In genomic region chr13:98549006-98549727, GRCh38 we compare ENCODE assay signal across 8 cellular contexts. TPM values are rescaled to one million over a fixed set of nuclear protein-coding genes. Genes with fewer than 3 reads are reported as not detected.
A peak's percentile ranks its signal among the peaks of the same experiment; 100 is the strongest.
DNase-seq lines count a peak whose midpoint lies in the region; ATAC-seq and TF ChIP-seq lines count a peak whose summit lies in the region.

No MANE protein-coding gene starts in this region.

- no peak for TF ChIP-seq POLR2A in transverse colon (IDR thresholded peaks at IDR 0.05)

- DNase-seq in AG08396 (ENCODE audit: low spot score) (peak; percentile 79), GM23248 (peak; percentile 94), T-helper 17 cell (no peak), hepatocyte (ENCODE audit: low spot score) (no peak), cerebellar nuclear complex (lab: John Stamatoyannopoulos, UW) (no peak), NCI-H146 treated with DMSO at 0.1 percent for 48 hours (lab: John Stamatoyannopoulos, UW; ENCODE audit: unreplicated experiment) (no peak), globus pallidus (ENCODE audit: low spot score) (no peak), transverse colon (no peak)

- H3K4me3 ChIP-seq in GM23248 (no peak overlapping the region), hepatocyte (no peak overlapping the region), transverse colon (no peak overlapping the region)

- peaks cover 63% of the 10 kb centered on the region for H3K4me1 Mint-ChIP-seq in T-helper 17 cell

- TF ChIP-seq CTCF in hepatocyte (IDR thresholded peaks at IDR 0.05; ENCODE audit: poor library complexity) = no peak
- TF ChIP-seq CTCF in transverse colon (IDR thresholded peaks at IDR 0.05) = no peak

- H3K4me2 ChIP-seq in GM23248 (ENCODE audit: unreplicated experiment) (peak overlapping the region; percentile 54), hepatocyte (no peak overlapping the region)

- H3K27ac Mint-ChIP-seq in T-helper 17 cell = peak overlapping the region; percentile 97

- H3K9me3 ChIP-seq in GM23248 (ENCODE audit: low read depth) (no peaks in the 10 kb centered on the region), T-helper 17 cell (ENCODE audit: control insufficient read depth, low read length, poor library complexity, severe bottlenecking) (no peaks in the 10 kb centered on the region), hepatocyte (ENCODE audit: low read depth) (no peaks in the 10 kb centered on the region), transverse colon (no peaks in the 10 kb centered on the region)

- H3K9me2 ChIP-seq in GM23248 (ENCODE audit: insufficient read depth) (no peaks in the 10 kb centered on the region), hepatocyte (replicated peaks; ENCODE audit: insufficient read depth) (no peaks in the 10 kb centered on the region)

- H3F3A ChIP-seq in GM23248 (ENCODE audit: insufficient read depth) = peaks cover 34% of the 10 kb centered on the region

- 47 to 48% methylated on average over 7 of the region's 7 CpGs for WGBS in GM23248 (ENCODE audit: low coverage in 1 of 2, low lambda C conversion rate in 2 of 2, missing lambda C conversion rate in 2 of 2), 2 experiments
- WGBS in hepatocyte (ENCODE audit: low lambda C conversion rate, missing lambda C conversion rate) = 89% methylated on average over 7 of the region's 7 CpGs
- 88 to 93% methylated on average over 4 to 7 of the region's 7 CpGs for WGBS in transverse colon (ENCODE audit: low coverage in 1 of 2), 2 donors

- H3K79me2 ChIP-seq in GM23248 (ENCODE audit: insufficient read depth) (peaks cover 95% of the 10 kb centered on the region), hepatocyte (peaks cover 98% of the 10 kb centered on the region)

- peaks cover 7% of the 10 kb centered on the region for H3K36me3 Mint-ChIP-seq in T-helper 17 cell (ENCODE audit: low read depth)

- peaks cover 24% of the 10 kb centered on the region for H3K4me1 ChIP-seq in GM23248 (ENCODE audit: insufficient read depth)
- H3K4me1 ChIP-seq in hepatocyte (ENCODE audit: insufficient read depth) = peaks cover 4% of the 10 kb centered on the region
- H3K4me1 ChIP-seq in transverse colon = peaks cover 14 to 62% (median 20%) of the 10 kb centered on the region in 4 donors

- H4K20me1 ChIP-seq in GM23248 (ENCODE audit: insufficient read depth) (no peaks in the 10 kb centered on the region), hepatocyte (ENCODE audit: insufficient read depth, poor library complexity, severe bottlenecking) (peaks cover 63% of the 10 kb centered on the region)

- H3K27me3 ChIP-seq in GM23248 (replicated peaks; ENCODE audit: insufficient read depth) (no peaks in the 10 kb centered on the region), hepatocyte (no peaks in the 10 kb centered on the region), transverse colon (no peaks in the 10 kb centered on the region)

- intact Hi-C loops in transverse colon (cut with DNase I; ENCODE audit: low total_unique reads) = no loop called here

- H2AFZ ChIP-seq in GM23248 (no peak overlapping the region), hepatocyte (no peak overlapping the region)

- H3K4me3 Mint-ChIP-seq in T-helper 17 cell = peak overlapping the region; percentile 59

- peak overlapping the region; percentile 43 for H3K9ac ChIP-seq in GM23248

- H3K27me3 Mint-ChIP-seq in T-helper 17 cell = no peaks in the 10 kb centered on the region

- TF ChIP-seq EP300 in transverse colon (IDR thresholded peaks at IDR 0.05; ENCODE audit: low read depth) = no peak

- in situ Hi-C loops in GM23248 (cut with MboI) (no loop called here), transverse colon (cut with MboI; ENCODE audit: low pct_ligation_motif_present in 1 of 4, low pct_unique_long_range_greater_than_20kb in 1 of 4, low sequenced_read_pairs in 3 of 4) (no loop called here)

- no peak for ATAC-seq in T-helper 17 cell

- H3K27ac ChIP-seq in GM23248 = peak overlapping the region; percentile 86
- peak overlapping the region; percentile 45 for H3K27ac ChIP-seq in hepatocyte
- peak overlapping the region in 2 of 4 donors; percentile 27 to 37 for H3K27ac ChIP-seq in transverse colon

- H3K36me3 ChIP-seq in GM23248 (ENCODE audit: low read depth) (peaks cover 10% of the 10 kb centered on the region; the same call in 1 of the 2 replicates), hepatocyte (replicated peaks; ENCODE audit: insufficient read depth, low read depth) (no peaks in the 10 kb centered on the region), transverse colon (no peaks in the 10 kb centered on the region)

RNA-seq across cellular contexts. Expression of gene STK24, which starts 27.7 kb away (rescaled TPM):
- 56.7 and 72.4 TPM in 2 replicates for total RNA-seq in GM23248 (2014; rRNA removed; shearing (Covaris generic))
- polyA plus RNA-seq in GM23248 (2016; fragmentation: Nextera tagmentation; extraction: Ambion mirVana) (10.8 and 11.1 TPM in 2 replicates), hepatocyte (62.5 and 71.2 TPM in 2 replicates)
- total RNA-seq in T-helper 17 cell (100 to 1,000 TPM; 134 to 163 TPM), hepatocyte (68.9 and 74.4 TPM in 2 replicates), transverse colon (100 to 1,000 TPM in 3 of 4 donors, 10 to 100 TPM in 1; 87.2 to 152 (median 131) TPM)

Comparison
In these comparisons a context has a peak if more than half of its experiments do, and no peak if none do; other contexts are left out.
1. DNase-seq: peak in AG08396 (single experiment) and GM23248 (single experiment); none in T-helper 17 cell (0 of 3), hepatocyte (single experiment), cerebellar nuclear complex (0 of 2), NCI-H146 treated with DMSO at 0.1 percent for 48 hours (single experiment), globus pallidus (single experiment) and transverse colon (single experiment).